2 cellular contexts compared by ENCODE assay signal in the genomic region with DNA sequence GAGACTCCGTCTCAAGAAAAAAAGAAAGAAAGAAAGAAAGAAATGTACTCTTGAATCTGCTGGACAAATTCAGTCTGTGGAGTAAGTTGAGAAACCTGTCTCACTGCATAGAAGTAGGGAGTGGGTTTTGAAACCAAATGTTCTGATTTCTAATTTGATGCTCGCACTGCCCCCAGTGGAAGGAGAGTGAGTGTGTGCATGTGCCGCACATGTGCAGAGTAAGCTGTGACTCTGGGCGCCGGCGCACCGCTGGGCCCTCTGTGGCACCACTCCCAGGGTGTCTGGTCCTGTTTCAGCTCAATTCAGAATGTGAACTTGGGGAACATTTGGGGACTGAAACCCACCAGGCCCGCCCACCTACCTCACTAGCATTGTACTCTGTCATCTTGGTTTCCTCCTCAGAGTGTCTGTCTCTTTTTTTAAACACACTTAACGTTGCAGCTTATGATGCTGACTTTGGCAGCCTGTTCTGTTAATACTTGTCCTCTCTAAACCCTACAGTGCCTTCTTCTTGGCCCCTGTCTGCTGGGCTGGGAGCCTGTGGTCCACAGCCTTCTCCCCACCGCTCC.
TF ChIP-seq lines count a peak whose summit lies in the region.

No MANE protein-coding gene starts in this region.

TF ChIP-seq in SK-N-SH treated with all-trans-retinoic acid at 6 μM for 48 hours, 23 proteins besides CTCF, POLR2A, EP300 and RAD21 (continued from another document):
- TF ChIP-seq, protein P1, sequence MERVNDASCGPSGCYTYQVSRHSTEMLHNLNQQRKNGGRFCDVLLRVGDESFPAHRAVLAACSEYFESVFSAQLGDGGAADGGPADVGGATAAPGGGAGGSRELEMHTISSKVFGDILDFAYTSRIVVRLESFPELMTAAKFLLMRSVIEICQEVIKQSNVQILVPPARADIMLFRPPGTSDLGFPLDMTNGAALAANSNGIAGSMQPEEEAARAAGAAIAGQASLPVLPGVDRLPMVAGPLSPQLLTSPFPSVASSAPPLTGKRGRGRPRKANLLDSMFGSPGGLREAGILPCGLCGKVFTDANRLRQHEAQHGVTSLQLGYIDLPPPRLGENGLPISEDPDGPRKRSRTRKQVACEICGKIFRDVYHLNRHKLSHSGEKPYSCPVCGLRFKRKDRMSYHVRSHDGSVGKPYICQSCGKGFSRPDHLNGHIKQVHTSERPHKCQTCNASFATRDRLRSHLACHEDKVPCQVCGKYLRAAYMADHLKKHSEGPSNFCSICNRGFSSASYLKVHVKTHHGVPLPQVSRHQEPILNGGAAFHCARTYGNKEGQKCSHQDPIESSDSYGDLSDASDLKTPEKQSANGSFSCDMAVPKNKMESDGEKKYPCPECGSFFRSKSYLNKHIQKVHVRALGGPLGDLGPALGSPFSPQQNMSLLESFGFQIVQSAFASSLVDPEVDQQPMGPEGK (CRISPR knock-in tag; IDR thresholded peaks at IDR 0.05; ENCODE audit: borderline replicate concordance), result no peak
- TF ChIP-seq OSR1 (CRISPR knock-in tag; IDR thresholded peaks at IDR 0.05), result no peak
- no peak for TF ChIP-seq ESRRG (CRISPR knock-in tag; IDR thresholded peaks at IDR 0.05)
- no peak for TF ChIP-seq TCF4 (CRISPR knock-in tag; IDR thresholded peaks at IDR 0.05; ENCODE audit: borderline replicate concordance)
- TF ChIP-seq TOX (CRISPR knock-in tag; IDR thresholded peaks at IDR 0.05; ENCODE audit: borderline replicate concordance), result no peak

TF ChIP-seq in K562, 482 proteins besides CTCF, POLR2A, EP300 and RAD21 (continued from another document):
- TF ChIP-seq, protein P2, sequence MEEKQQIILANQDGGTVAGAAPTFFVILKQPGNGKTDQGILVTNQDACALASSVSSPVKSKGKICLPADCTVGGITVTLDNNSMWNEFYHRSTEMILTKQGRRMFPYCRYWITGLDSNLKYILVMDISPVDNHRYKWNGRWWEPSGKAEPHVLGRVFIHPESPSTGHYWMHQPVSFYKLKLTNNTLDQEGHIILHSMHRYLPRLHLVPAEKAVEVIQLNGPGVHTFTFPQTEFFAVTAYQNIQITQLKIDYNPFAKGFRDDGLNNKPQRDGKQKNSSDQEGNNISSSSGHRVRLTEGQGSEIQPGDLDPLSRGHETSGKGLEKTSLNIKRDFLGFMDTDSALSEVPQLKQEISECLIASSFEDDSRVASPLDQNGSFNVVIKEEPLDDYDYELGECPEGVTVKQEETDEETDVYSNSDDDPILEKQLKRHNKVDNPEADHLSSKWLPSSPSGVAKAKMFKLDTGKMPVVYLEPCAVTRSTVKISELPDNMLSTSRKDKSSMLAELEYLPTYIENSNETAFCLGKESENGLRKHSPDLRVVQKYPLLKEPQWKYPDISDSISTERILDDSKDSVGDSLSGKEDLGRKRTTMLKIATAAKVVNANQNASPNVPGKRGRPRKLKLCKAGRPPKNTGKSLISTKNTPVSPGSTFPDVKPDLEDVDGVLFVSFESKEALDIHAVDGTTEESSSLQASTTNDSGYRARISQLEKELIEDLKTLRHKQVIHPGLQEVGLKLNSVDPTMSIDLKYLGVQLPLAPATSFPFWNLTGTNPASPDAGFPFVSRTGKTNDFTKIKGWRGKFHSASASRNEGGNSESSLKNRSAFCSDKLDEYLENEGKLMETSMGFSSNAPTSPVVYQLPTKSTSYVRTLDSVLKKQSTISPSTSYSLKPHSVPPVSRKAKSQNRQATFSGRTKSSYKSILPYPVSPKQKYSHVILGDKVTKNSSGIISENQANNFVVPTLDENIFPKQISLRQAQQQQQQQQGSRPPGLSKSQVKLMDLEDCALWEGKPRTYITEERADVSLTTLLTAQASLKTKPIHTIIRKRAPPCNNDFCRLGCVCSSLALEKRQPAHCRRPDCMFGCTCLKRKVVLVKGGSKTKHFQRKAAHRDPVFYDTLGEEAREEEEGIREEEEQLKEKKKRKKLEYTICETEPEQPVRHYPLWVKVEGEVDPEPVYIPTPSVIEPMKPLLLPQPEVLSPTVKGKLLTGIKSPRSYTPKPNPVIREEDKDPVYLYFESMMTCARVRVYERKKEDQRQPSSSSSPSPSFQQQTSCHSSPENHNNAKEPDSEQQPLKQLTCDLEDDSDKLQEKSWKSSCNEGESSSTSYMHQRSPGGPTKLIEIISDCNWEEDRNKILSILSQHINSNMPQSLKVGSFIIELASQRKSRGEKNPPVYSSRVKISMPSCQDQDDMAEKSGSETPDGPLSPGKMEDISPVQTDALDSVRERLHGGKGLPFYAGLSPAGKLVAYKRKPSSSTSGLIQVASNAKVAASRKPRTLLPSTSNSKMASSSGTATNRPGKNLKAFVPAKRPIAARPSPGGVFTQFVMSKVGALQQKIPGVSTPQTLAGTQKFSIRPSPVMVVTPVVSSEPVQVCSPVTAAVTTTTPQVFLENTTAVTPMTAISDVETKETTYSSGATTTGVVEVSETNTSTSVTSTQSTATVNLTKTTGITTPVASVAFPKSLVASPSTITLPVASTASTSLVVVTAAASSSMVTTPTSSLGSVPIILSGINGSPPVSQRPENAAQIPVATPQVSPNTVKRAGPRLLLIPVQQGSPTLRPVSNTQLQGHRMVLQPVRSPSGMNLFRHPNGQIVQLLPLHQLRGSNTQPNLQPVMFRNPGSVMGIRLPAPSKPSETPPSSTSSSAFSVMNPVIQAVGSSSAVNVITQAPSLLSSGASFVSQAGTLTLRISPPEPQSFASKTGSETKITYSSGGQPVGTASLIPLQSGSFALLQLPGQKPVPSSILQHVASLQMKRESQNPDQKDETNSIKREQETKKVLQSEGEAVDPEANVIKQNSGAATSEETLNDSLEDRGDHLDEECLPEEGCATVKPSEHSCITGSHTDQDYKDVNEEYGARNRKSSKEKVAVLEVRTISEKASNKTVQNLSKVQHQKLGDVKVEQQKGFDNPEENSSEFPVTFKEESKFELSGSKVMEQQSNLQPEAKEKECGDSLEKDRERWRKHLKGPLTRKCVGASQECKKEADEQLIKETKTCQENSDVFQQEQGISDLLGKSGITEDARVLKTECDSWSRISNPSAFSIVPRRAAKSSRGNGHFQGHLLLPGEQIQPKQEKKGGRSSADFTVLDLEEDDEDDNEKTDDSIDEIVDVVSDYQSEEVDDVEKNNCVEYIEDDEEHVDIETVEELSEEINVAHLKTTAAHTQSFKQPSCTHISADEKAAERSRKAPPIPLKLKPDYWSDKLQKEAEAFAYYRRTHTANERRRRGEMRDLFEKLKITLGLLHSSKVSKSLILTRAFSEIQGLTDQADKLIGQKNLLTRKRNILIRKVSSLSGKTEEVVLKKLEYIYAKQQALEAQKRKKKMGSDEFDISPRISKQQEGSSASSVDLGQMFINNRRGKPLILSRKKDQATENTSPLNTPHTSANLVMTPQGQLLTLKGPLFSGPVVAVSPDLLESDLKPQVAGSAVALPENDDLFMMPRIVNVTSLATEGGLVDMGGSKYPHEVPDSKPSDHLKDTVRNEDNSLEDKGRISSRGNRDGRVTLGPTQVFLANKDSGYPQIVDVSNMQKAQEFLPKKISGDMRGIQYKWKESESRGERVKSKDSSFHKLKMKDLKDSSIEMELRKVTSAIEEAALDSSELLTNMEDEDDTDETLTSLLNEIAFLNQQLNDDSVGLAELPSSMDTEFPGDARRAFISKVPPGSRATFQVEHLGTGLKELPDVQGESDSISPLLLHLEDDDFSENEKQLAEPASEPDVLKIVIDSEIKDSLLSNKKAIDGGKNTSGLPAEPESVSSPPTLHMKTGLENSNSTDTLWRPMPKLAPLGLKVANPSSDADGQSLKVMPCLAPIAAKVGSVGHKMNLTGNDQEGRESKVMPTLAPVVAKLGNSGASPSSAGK (IDR thresholded peaks at IDR 0.05), result peak; percentile 86
- peak; percentile 83 to 85 for TF ChIP-seq NRF1 (conservative IDR thresholded peaks at IDR 0.05 in 1 of 2, IDR thresholded peaks at IDR 0.05 in 1 of 2)
- TF ChIP-seq, protein P3, sequence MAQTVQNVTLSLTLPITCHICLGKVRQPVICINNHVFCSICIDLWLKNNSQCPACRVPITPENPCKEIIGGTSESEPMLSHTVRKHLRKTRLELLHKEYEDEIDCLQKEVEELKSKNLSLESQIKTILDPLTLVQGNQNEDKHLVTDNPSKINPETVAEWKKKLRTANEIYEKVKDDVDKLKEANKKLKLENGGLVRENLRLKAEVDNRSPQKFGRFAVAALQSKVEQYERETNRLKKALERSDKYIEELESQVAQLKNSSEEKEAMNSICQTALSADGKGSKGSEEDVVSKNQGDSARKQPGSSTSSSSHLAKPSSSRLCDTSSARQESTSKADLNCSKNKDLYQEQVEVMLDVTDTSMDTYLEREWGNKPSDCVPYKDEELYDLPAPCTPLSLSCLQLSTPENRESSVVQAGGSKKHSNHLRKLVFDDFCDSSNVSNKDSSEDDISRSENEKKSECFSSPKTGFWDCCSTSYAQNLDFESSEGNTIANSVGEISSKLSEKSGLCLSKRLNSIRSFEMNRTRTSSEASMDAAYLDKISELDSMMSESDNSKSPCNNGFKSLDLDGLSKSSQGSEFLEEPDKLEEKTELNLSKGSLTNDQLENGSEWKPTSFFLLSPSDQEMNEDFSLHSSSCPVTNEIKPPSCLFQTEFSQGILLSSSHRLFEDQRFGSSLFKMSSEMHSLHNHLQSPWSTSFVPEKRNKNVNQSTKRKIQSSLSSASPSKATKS (CRISPR knock-in tag; IDR thresholded peaks at IDR 0.05), result no peak
- no peak for TF ChIP-seq BDP1 (IDR thresholded peaks at IDR 0.05; ENCODE audit: insufficient read depth, insufficient read length)
- peak; percentile 67 for TF ChIP-seq BHLHE40 (IDR thresholded peaks at IDR 0.05; ENCODE audit: low read length)
- TF ChIP-seq ZBTB26 (CRISPR knock-in tag; IDR thresholded peaks at IDR 0.05), result no peak
- TF ChIP-seq, protein P4, sequence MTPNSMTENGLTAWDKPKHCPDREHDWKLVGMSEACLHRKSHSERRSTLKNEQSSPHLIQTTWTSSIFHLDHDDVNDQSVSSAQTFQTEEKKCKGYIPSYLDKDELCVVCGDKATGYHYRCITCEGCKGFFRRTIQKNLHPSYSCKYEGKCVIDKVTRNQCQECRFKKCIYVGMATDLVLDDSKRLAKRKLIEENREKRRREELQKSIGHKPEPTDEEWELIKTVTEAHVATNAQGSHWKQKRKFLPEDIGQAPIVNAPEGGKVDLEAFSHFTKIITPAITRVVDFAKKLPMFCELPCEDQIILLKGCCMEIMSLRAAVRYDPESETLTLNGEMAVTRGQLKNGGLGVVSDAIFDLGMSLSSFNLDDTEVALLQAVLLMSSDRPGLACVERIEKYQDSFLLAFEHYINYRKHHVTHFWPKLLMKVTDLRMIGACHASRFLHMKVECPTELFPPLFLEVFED (CRISPR knock-in tag; conservative IDR thresholded peaks at IDR 0.05), result no peak
- TF ChIP-seq, protein P5, sequence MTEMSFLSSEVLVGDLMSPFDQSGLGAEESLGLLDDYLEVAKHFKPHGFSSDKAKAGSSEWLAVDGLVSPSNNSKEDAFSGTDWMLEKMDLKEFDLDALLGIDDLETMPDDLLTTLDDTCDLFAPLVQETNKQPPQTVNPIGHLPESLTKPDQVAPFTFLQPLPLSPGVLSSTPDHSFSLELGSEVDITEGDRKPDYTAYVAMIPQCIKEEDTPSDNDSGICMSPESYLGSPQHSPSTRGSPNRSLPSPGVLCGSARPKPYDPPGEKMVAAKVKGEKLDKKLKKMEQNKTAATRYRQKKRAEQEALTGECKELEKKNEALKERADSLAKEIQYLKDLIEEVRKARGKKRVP (CRISPR knock-in tag; IDR thresholded peaks at IDR 0.05), result no peak
- TF ChIP-seq PCBP1 (IDR thresholded peaks at IDR 0.05; ENCODE audit: low read depth, low read length, poor library complexity, severe bottlenecking), result no peak
- peak; percentile 82 for TF ChIP-seq L3MBTL2 (IDR thresholded peaks at IDR 0.05)
- TF ChIP-seq MCM2 (IDR thresholded peaks at IDR 0.05; ENCODE audit: low read depth), result no peak
- TF ChIP-seq HOXB6 (CRISPR knock-in tag; IDR thresholded peaks at IDR 0.05; ENCODE audit: borderline replicate concordance), result no peak
- peak in 1 of 2 experiments; percentile 83 for TF ChIP-seq E2F6 (IDR thresholded peaks at IDR 0.05; ENCODE audit: borderline replicate concordance in 1 of 2, extremely low read depth in 1 of 2, insufficient read depth in 1 of 2, insufficient read length in 1 of 2, low read depth in 1 of 2, low read length in 1 of 2, poor library complexity in 1 of 2, severe bottlenecking in 1 of 2)
- TF ChIP-seq RFX1 (IDR thresholded peaks at IDR 0.05), result no peak
- TF ChIP-seq PHB (CRISPR knock-in tag; IDR thresholded peaks at IDR 0.05), result no peak
- TF ChIP-seq MYC (IDR thresholded peaks at IDR 0.05; ENCODE audit: low read depth, low read length), result peak; percentile 54; the same call in 1 of the 2 replicates
- TF ChIP-seq MYC (CRISPR knock-in tag; IDR thresholded peaks at IDR 0.05; ENCODE audit: borderline replicate concordance, low read depth), result no peak
- no peak for TF ChIP-seq ZNF282 (CRISPR knock-in tag; IDR thresholded peaks at IDR 0.05)
- no peak for TF ChIP-seq ZNF280A (IDR thresholded peaks at IDR 0.05; ENCODE audit: low read depth, partially characterized antibody)
TF ChIP-seq in K562: peak in this region for 8.
